In genomic region chr9:122291458-122291857, GRCh38 we compare ENCODE assay signal across 32 cellular contexts.
"Had no signal": no experiment of that assay in that cellular context is flagged by ENCODE, and none has a peak within 500 bp of the region (broad histone marks: within the 10 kb centered on the region; RNA-seq: fewer than 3 reads in every experiment).

No MANE protein-coding gene starts in this region.

- DNase-seq: activated CD4-positive, alpha-beta memory T cell treated with anti-CD3 and anti-CD28 coated beads for 36 hours; activated CD4-positive, alpha-beta T cell treated with anti-CD3 and anti-CD28 coated beads for 36 hours; activated CD4-positive, alpha-beta T cell treated with anti-CD3 and anti-CD28 coated beads, Interleukin-2, amount 10 ng/mL, durations not matched to agents 24 days and 14 days; activated CD4-positive, CD25-positive, alpha-beta regulatory T cell; activated CD4-positive, CD25-positive, alpha-beta regulatory T cell treated with anti-CD3 and anti-CD28 coated beads, Interleukin-2, amount 50 U/mL, for 72 hours; activated CD8-positive, alpha-beta memory T cell treated with anti-CD3 and anti-CD28 coated beads, Interleukin-2, amount 10 ng/mL, durations not matched to agents 7 days and 5 days; activated CD8-positive, alpha-beta memory T cell treated with anti-CD3 and anti-CD28 coated beads, Interleukin-2, amount 50 U/mL, for 4 hours; activated CD8-positive, alpha-beta T cell treated with anti-CD3 and anti-CD28 coated beads, Interleukin-2, amount 10 ng/mL, durations not matched to agents 7 days and 5 days; activated effector memory CD4-positive, alpha-beta T cell treated with anti-CD3 and anti-CD28 coated beads, Interleukin-2, amount 50 U/mL, for 16 hours; activated naive CD4-positive, alpha-beta T cell treated with anti-CD3 and anti-CD28 coated beads for 36 hours; activated naive CD8-positive, alpha-beta T cell treated with anti-CD3 and anti-CD28 coated beads for 36 hours; activated naive CD8-positive, alpha-beta T cell treated with anti-CD3 and anti-CD28 coated beads, Interleukin-2, amount 50 U/mL, for 24 hours; activated T-cell treated with anti-CD3 and anti-CD28 coated beads, Interleukin-2, amount 50 U/mL, for 1 hour; activated T-cell treated with anti-CD3 and anti-CD28 coated beads, Interleukin-2, amount 50 U/mL, for 48 hours; adrenal gland; amygdala; aorta; body of pancreas; caudate nucleus; cortex of kidney; dermis blood vessel endothelial cell; effector CD4-positive, alpha-beta T cell; effector memory CD8-positive, alpha-beta T cell; erythroblast; foreskin keratinocyte; gastrocnemius medialis; glutamatergic neuron; heart left ventricle; T-helper 1 cell; T-helper 2 cell had no signal

- FAIRE-seq: colon had no signal

- H3K4me1 ChIP-seq: adrenal gland, esophagus muscularis mucosa, foreskin keratinocyte, gastrocnemius medialis had no signal

- H3K9me3 ChIP-seq: adrenal gland, body of pancreas, esophagus muscularis mucosa, gastrocnemius medialis, heart left ventricle had no signal

- H3K27me3 ChIP-seq: adrenal gland, body of pancreas, esophagus muscularis mucosa, foreskin keratinocyte, gastrocnemius medialis, heart left ventricle had no signal

- H3K27ac ChIP-seq: adrenal gland, body of pancreas, esophagus muscularis mucosa, foreskin keratinocyte, gastrocnemius medialis, heart left ventricle had no signal

- ATAC-seq: activated CD4-positive, alpha-beta T cell treated with anti-CD3 and anti-CD28 coated beads for 36 hours; activated CD8-positive, alpha-beta memory T cell treated with anti-CD3 and anti-CD28 coated beads, Interleukin-2, amount 10 ng/mL, durations not matched to agents 7 days and 5 days; activated CD8-positive, alpha-beta T cell treated with anti-CD3 and anti-CD28 coated beads, Interleukin-2, amount 10 ng/mL, durations not matched to agents 7 days and 5 days; activated naive CD8-positive, alpha-beta T cell treated with anti-CD3 and anti-CD28 coated beads, Interleukin-2, amount 50 U/mL, for 24 hours; body of pancreas; effector memory CD8-positive, alpha-beta T cell; foreskin keratinocyte; gastrocnemius medialis; heart left ventricle had no signal

- H3K4me3 ChIP-seq: adrenal gland, body of pancreas, esophagus muscularis mucosa, gastrocnemius medialis, heart left ventricle had no signal
